ENCODE assay signal across 24 cellular contexts in genomic region chr15:73931441-73931840, GRCh38. TPM values are rescaled to one million over a fixed set of nuclear protein-coding genes. Genes with fewer than 3 reads are reported as not detected.
DNase-seq lines count a peak whose midpoint lies in the region; ATAC-seq and TF ChIP-seq lines count a peak whose summit lies in the region.
"Had no signal": no experiment of that assay in that cellular context is flagged by ENCODE, and none has a peak within 500 bp of the region (broad histone marks: within the 10 kb centered on the region; RNA-seq: fewer than 3 reads in every experiment).

No MANE protein-coding gene starts in this region.

- H3K27me3 ChIP-seq in lower lobe of right lung (ENCODE audit: low read depth) (peaks cover 23% of the 10 kb centered on the region), tibial artery (no peaks in the 10 kb centered on the region)

- intact Hi-C loops in Right ventricle myocardium superior (cut with DNase I): no loop called here
- intact Hi-C loops in left ventricle myocardium superior (cut with micrococcal nuclease): no loop called here
- intact Hi-C loops in lower lobe of right lung (cut with DNase I): no loop called here
- intact Hi-C loops in tibial artery (cut with DNase I; ENCODE audit: low total_unique reads): no loop called here

- ATAC-seq in Right ventricle myocardium superior (ENCODE audit: poor library complexity): no peak
- ATAC-seq in left ventricle myocardium superior: no peak
- ATAC-seq in activated T-helper 17 cell treated with anti-CD3 and anti-CD28 coated beads, Interleukin-2, amount 50 U/mL, for 72 hours (replicated peaks): no peak
- ATAC-seq in lower lobe of right lung: no peak
- no peak for ATAC-seq in HG02759 (IDR thresholded peaks at IDR 0.05; ENCODE audit: unreplicated experiment)
- ATAC-seq: left lung; stimulated activated memory B cell treated with anti-CD40 and anti-IgM and Interleukin-4, amounts not matched to agents 10 μg/mL and 1 μg/mL and 100 μg/mL, for 72 hours had no signal

- H3K27ac ChIP-seq in lower lobe of right lung (no peak overlapping the region), tibial artery (peak overlapping the region; percentile 84 to 98)
- H3K27ac ChIP-seq: RWPE1 had no signal

- H3K36me3 Mint-ChIP-seq in activated T-helper 17 cell treated with anti-CD3 and anti-CD28 coated beads, Interleukin-2, amount 50 U/mL, for 72 hours (ENCODE audit: low read depth): no peaks in the 10 kb centered on the region
- H3K36me3 Mint-ChIP-seq: stimulated activated memory B cell treated with anti-CD40 and anti-IgM and Interleukin-4, amounts not matched to agents 10 μg/mL and 1 μg/mL and 100 μg/mL, for 72 hours had no signal

- H3K27ac Mint-ChIP-seq in activated T-helper 17 cell treated with anti-CD3 and anti-CD28 coated beads, Interleukin-2, amount 50 U/mL, for 72 hours: peak overlapping the region; percentile 64
- H3K27ac Mint-ChIP-seq: CD4-positive, alpha-beta T cell; stimulated activated memory B cell treated with anti-CD40 and anti-IgM and Interleukin-4, amounts not matched to agents 10 μg/mL and 1 μg/mL and 100 μg/mL, for 72 hours had no signal

- no peaks in the 10 kb centered on the region for H3K27me3 Mint-ChIP-seq in activated T-helper 17 cell treated with anti-CD3 and anti-CD28 coated beads, Interleukin-2, amount 50 U/mL, for 72 hours
- H3K27me3 Mint-ChIP-seq: CD4-positive, alpha-beta T cell had no signal

- no peak for TF ChIP-seq CTCF in lower lobe of right lung (IDR thresholded peaks at IDR 0.05)
- TF ChIP-seq CTCF in tibial artery (IDR thresholded peaks at IDR 0.05): no peak

- H3K4me1 ChIP-seq in lower lobe of right lung: peaks cover 39% of the 10 kb centered on the region
- H3K4me1 ChIP-seq in tibial artery: peaks cover 7 to 72% (median 47%) of the 10 kb centered on the region in 4 donors

- H3K9me3 ChIP-seq in lower lobe of right lung: no peaks in the 10 kb centered on the region
- no peaks in the 10 kb centered on the region for H3K9me3 ChIP-seq in tibial artery
- H3K9me3 ChIP-seq: esophagus muscularis mucosa, left lung had no signal

- no peak overlapping the region for H3K4me3 ChIP-seq in lower lobe of right lung
- no peak overlapping the region for H3K4me3 ChIP-seq in tibial artery
- H3K4me3 ChIP-seq: esophagus muscularis mucosa, left lung had no signal

- no peak overlapping the region for H3K4me3 Mint-ChIP-seq in activated T-helper 17 cell treated with anti-CD3 and anti-CD28 coated beads, Interleukin-2, amount 50 U/mL, for 72 hours
- H3K4me3 Mint-ChIP-seq: CD4-positive, alpha-beta T cell; stimulated activated memory B cell treated with anti-CD40 and anti-IgM and Interleukin-4, amounts not matched to agents 10 μg/mL and 1 μg/mL and 100 μg/mL, for 72 hours had no signal

- DNase-seq in Right ventricle myocardium superior (peak; percentile 39), left ventricle myocardium superior (no peak), lower lobe of right lung (peak; percentile 24), tibial artery (peak in 1 of 2 donors; percentile 63), Ammon's horn (ENCODE audit: low spot score) (no peak), SIG-M5 (lab: John Stamatoyannopoulos, UW) (no peak)
- DNase-seq: activated CD4-positive, alpha-beta T cell treated with anti-CD3 and anti-CD28 coated beads for 4 hours; CD4-positive, alpha-beta T cell; DMS153; effector CD8-positive, alpha-beta T cell; left lung; NCI-H1436; NCI-H2171; NCI-H526 had no signal

- H3K36me3 ChIP-seq in lower lobe of right lung: no peaks in the 10 kb centered on the region
- no peaks in the 10 kb centered on the region for H3K36me3 ChIP-seq in tibial artery
- H3K36me3 ChIP-seq: left lung had no signal

- H3K4me1 Mint-ChIP-seq in activated T-helper 17 cell treated with anti-CD3 and anti-CD28 coated beads, Interleukin-2, amount 50 U/mL, for 72 hours: peaks cover 20% of the 10 kb centered on the region

- H3K9me3 Mint-ChIP-seq in activated T-helper 17 cell treated with anti-CD3 and anti-CD28 coated beads, Interleukin-2, amount 50 U/mL, for 72 hours: no peaks in the 10 kb centered on the region
- H3K9me3 Mint-ChIP-seq: CD4-positive, alpha-beta T cell; stimulated activated memory B cell treated with anti-CD40 and anti-IgM and Interleukin-4, amounts not matched to agents 10 μg/mL and 1 μg/mL and 100 μg/mL, for 72 hours had no signal

RNA-seq across cellular contexts. Expression of gene LOXL1, which starts 5.2 kb away (rescaled TPM):
- total RNA-seq in Right ventricle myocardium superior (14.6 TPM), left ventricle myocardium superior (12.9 TPM), lower lobe of right lung (7.6 TPM)
- total RNA-seq in activated T-helper 17 cell treated with anti-CD3 and anti-CD28 coated beads, Interleukin-2, amount 50 U/mL, for 72 hours: 1 to 10 TPM; 3.4 TPM

RNA-seq across cellular contexts. Expression of gene TBC1D21, which starts 58.1 kb away (rescaled TPM):
- not detected for total RNA-seq in Right ventricle myocardium superior
- not detected for total RNA-seq in left ventricle myocardium superior
- not detected for total RNA-seq in activated T-helper 17 cell treated with anti-CD3 and anti-CD28 coated beads, Interleukin-2, amount 50 U/mL, for 72 hours
- total RNA-seq in lower lobe of right lung: not detected
- total RNA-seq: CD4-positive, alpha-beta T cell; cerebellum; esophagus muscularis mucosa; left lung; M059J; mononuclear cell; right cardiac atrium; temporal lobe had no signal

Comparison
In these comparisons a context has a peak if more than half of its experiments do, and no peak if none do; other contexts are left out.
1. DNase-seq: peak in Right ventricle myocardium superior (single experiment) and lower lobe of right lung (single experiment); none in left ventricle myocardium superior (single experiment), Ammon's horn (single experiment) and SIG-M5 (single experiment).